ENCODE assay signal across 9 cellular contexts in genomic region chr19:13031917-13032623, GRCh38. TPM values are rescaled to one million over a fixed set of nuclear protein-coding genes. Genes with fewer than 3 reads are reported as not detected.
A peak's percentile ranks its signal among the peaks of the same experiment; 100 is the strongest.
DNase-seq lines count a peak whose midpoint lies in the region; ATAC-seq and TF ChIP-seq lines count a peak whose summit lies in the region.
"Had no signal": no experiment of that assay in that cellular context is flagged by ENCODE, and none has a peak within 500 bp of the region (broad histone marks: within the 10 kb centered on the region; RNA-seq: fewer than 3 reads in every experiment).

No MANE protein-coding gene starts in this region.

- H3K36me3 Mint-ChIP-seq in progenitor cell of endocrine pancreas (ENCODE audit: insufficient read depth) = no peaks in the 10 kb centered on the region
- no peaks in the 10 kb centered on the region for H3K36me3 Mint-ChIP-seq in stimulated activated memory B cell treated with anti-CD40 and anti-IgM and Interleukin-4, amounts not matched to agents 10 μg/mL and 1 μg/mL and 100 μg/mL, for 72 hours

- H3K27ac ChIP-seq in hepatocyte = no peak overlapping the region

- peaks cover 13% of the 10 kb centered on the region for H3K4me1 ChIP-seq in hepatocyte (ENCODE audit: insufficient read depth)

- no peak for ATAC-seq in stimulated activated memory B cell treated with anti-CD40 and anti-IgM and Interleukin-4, amounts not matched to agents 10 μg/mL and 1 μg/mL and 100 μg/mL, for 72 hours
- ATAC-seq: left colon had no signal

- no peak overlapping the region for H3K4me3 ChIP-seq in hepatocyte

- H3K4me2 ChIP-seq in hepatocyte = no peak overlapping the region

- no peak overlapping the region for H2AFZ ChIP-seq in hepatocyte

- DNase-seq in DMS53 (lab: John Stamatoyannopoulos, UW) = peak; percentile 66
- peak; percentile 19 for DNase-seq in RKO (ENCODE audit: low spot score)
- DNase-seq in fibroblast of peridontal ligament (ENCODE audit: extremely low read depth) = peak; percentile 39
- no peak for DNase-seq in progenitor cell of endocrine pancreas (ENCODE audit: low spot score, unreplicated experiment)
- DNase-seq in hepatocyte (ENCODE audit: low spot score) = no peak
- DNase-seq in germinal center (ENCODE audit: low spot score) = no peak
- no peak for DNase-seq in NCI-H1436 (lab: John Stamatoyannopoulos, UW)

- H3K27me3 ChIP-seq in hepatocyte = peaks cover 45% of the 10 kb centered on the region

- peaks cover 12% of the 10 kb centered on the region for H4K20me1 ChIP-seq in hepatocyte (ENCODE audit: insufficient read depth, poor library complexity, severe bottlenecking)

- no peaks in the 10 kb centered on the region for H3K9me2 ChIP-seq in hepatocyte (replicated peaks; ENCODE audit: insufficient read depth)

- no peaks in the 10 kb centered on the region for H3K36me3 ChIP-seq in hepatocyte (replicated peaks; ENCODE audit: insufficient read depth, low read depth)

- no peak for TF ChIP-seq CTCF in progenitor cell of endocrine pancreas (IDR thresholded peaks at IDR 0.05; ENCODE audit: unreplicated experiment)
- TF ChIP-seq CTCF in hepatocyte (IDR thresholded peaks at IDR 0.05; ENCODE audit: poor library complexity) = no peak

- no peak overlapping the region for H3K4me3 Mint-ChIP-seq in progenitor cell of endocrine pancreas (ENCODE audit: low read depth)
- H3K4me3 Mint-ChIP-seq in stimulated activated memory B cell treated with anti-CD40 and anti-IgM and Interleukin-4, amounts not matched to agents 10 μg/mL and 1 μg/mL and 100 μg/mL, for 72 hours = no peak overlapping the region

- peak overlapping the region; percentile 35 for H3K27ac Mint-ChIP-seq in progenitor cell of endocrine pancreas
- no peak overlapping the region for H3K27ac Mint-ChIP-seq in stimulated activated memory B cell treated with anti-CD40 and anti-IgM and Interleukin-4, amounts not matched to agents 10 μg/mL and 1 μg/mL and 100 μg/mL, for 72 hours

- peaks cover 97% of the 10 kb centered on the region for H3K27me3 Mint-ChIP-seq in progenitor cell of endocrine pancreas
- H3K27me3 Mint-ChIP-seq in stimulated activated memory B cell treated with anti-CD40 and anti-IgM and Interleukin-4, amounts not matched to agents 10 μg/mL and 1 μg/mL and 100 μg/mL, for 72 hours = peaks cover 22% of the 10 kb centered on the region

- peaks cover 12% of the 10 kb centered on the region for H3K79me2 ChIP-seq in hepatocyte

- WGBS in hepatocyte (ENCODE audit: low lambda C conversion rate, missing lambda C conversion rate) = 78% methylated on average over 11 of the region's 12 CpGs

- H3K4me1 Mint-ChIP-seq in progenitor cell of endocrine pancreas (ENCODE audit: low read depth) = peaks cover 7% of the 10 kb centered on the region
- H3K4me1 Mint-ChIP-seq in stimulated activated memory B cell treated with anti-CD40 and anti-IgM and Interleukin-4, amounts not matched to agents 10 μg/mL and 1 μg/mL and 100 μg/mL, for 72 hours = peaks cover 11% of the 10 kb centered on the region

- H3K9me3 Mint-ChIP-seq in progenitor cell of endocrine pancreas (ENCODE audit: low read depth) = no peaks in the 10 kb centered on the region
- H3K9me3 Mint-ChIP-seq in stimulated activated memory B cell treated with anti-CD40 and anti-IgM and Interleukin-4, amounts not matched to agents 10 μg/mL and 1 μg/mL and 100 μg/mL, for 72 hours = no peaks in the 10 kb centered on the region

- H3K9me3 ChIP-seq in hepatocyte (ENCODE audit: low read depth) = no peaks in the 10 kb centered on the region

RNA-seq across cellular contexts. Expression of gene NFIX, which starts 36.8 kb away (rescaled TPM):
- total RNA-seq in progenitor cell of endocrine pancreas (0.46 and 0.51 TPM in 2 replicates), hepatocyte (3.8 and 12.8 TPM in 2 replicates)
- 6.3 and 10.2 TPM in 2 replicates for polyA plus RNA-seq in hepatocyte

Comparison
In these comparisons a context has a peak if more than half of its experiments do, and no peak if none do; other contexts are left out.
1. DNase-seq: peak in DMS53 (single experiment), RKO (single experiment) and fibroblast of peridontal ligament (single experiment); none in progenitor cell of endocrine pancreas (single experiment), hepatocyte (single experiment), germinal center (single experiment) and NCI-H1436 (single experiment).